Comparison of ENCODE assay signal across 15 cellular contexts in genomic region chr15:51103330-51103729, GRCh38. TPM values are rescaled to one million over a fixed set of nuclear protein-coding genes. Genes with fewer than 3 reads are reported as not detected.
DNase-seq lines count a peak whose midpoint lies in the region; ATAC-seq and TF ChIP-seq lines count a peak whose summit lies in the region.
"Had no signal": no experiment of that assay in that cellular context is flagged by ENCODE, and none has a peak within 500 bp of the region (broad histone marks: within the 10 kb centered on the region; RNA-seq: fewer than 3 reads in every experiment).

No MANE protein-coding gene starts in this region.

- H3K27me3 ChIP-seq in ACC112 (ENCODE audit: insufficient read depth, low read length) (no peaks in the 10 kb centered on the region), esophagus squamous epithelium (no peaks in the 10 kb centered on the region), MG63 (no peaks in the 10 kb centered on the region)
- H3K27me3 ChIP-seq: thyroid gland had no signal

- no peak overlapping the region for H3K4me3 Mint-ChIP-seq in activated CD4-positive, alpha-beta T cell treated with anti-CD3 and anti-CD28 coated beads, Interleukin-2, amount 10 ng/mL, durations not matched to agents 7 days and 5 days
- H3K4me3 Mint-ChIP-seq: effector memory CD8-positive, alpha-beta T cell had no signal

- TF ChIP-seq CTCF in esophagus squamous epithelium (IDR thresholded peaks at IDR 0.05) (no peak), omental fat pad (IDR thresholded peaks at IDR 0.05) (no peak)

- 53 to 70% methylated on average over 1 of the region's 1 CpG for WGBS in esophagus squamous epithelium, 2 donors

- H3K9me3 ChIP-seq in esophagus squamous epithelium (no peaks in the 10 kb centered on the region), MG63 (no peaks in the 10 kb centered on the region)
- H3K9me3 ChIP-seq: heart right ventricle, SJSA1, thyroid gland had no signal

- peak overlapping the region; percentile 58 for H3K27ac ChIP-seq in ACC112 (ENCODE audit: low read depth, low read length)
- peak overlapping the region in 3 of 4 donors; percentile 36 to 78 (median 66) for H3K27ac ChIP-seq in esophagus squamous epithelium
- H3K27ac ChIP-seq: SJSA1, thyroid gland had no signal

- no peak for TF ChIP-seq POLR2A in esophagus squamous epithelium (IDR thresholded peaks at IDR 0.05)

- no peak overlapping the region for H3K27ac Mint-ChIP-seq in activated CD4-positive, alpha-beta T cell treated with anti-CD3 and anti-CD28 coated beads, Interleukin-2, amount 10 ng/mL, durations not matched to agents 7 days and 5 days
- H3K27ac Mint-ChIP-seq: effector memory CD8-positive, alpha-beta T cell had no signal

- H3K79me2 ChIP-seq in ACC112 (ENCODE audit: control insufficient read depth, insufficient read depth, low read length, unreplicated experiment), result no peaks in the 10 kb centered on the region

- peaks cover 54% of the 10 kb centered on the region for H3K27me3 Mint-ChIP-seq in activated CD4-positive, alpha-beta T cell treated with anti-CD3 and anti-CD28 coated beads, Interleukin-2, amount 10 ng/mL, durations not matched to agents 7 days and 5 days

- H3K4me3 ChIP-seq in ACC112 (ENCODE audit: low read depth, low read length) (peak overlapping the region; percentile 67), esophagus squamous epithelium (no peak overlapping the region), MG63 (no peak overlapping the region)
- H3K4me3 ChIP-seq: heart right ventricle, SJSA1, thyroid gland had no signal

- CTCF ChIA-PET in activated CD4-positive, alpha-beta T cell treated with anti-CD3 and anti-CD28 coated beads, Interleukin-2, amount 10 ng/mL, durations not matched to agents 7 days and 5 days (lab: Charles Lee), result no interaction called here

- H3K4me1 ChIP-seq in ACC112 (ENCODE audit: control insufficient read depth, insufficient read depth, low read length, unreplicated experiment), result peaks cover 35% of the 10 kb centered on the region
- peaks cover 0 to 53% (median 10%) of the 10 kb centered on the region in 3 donors for H3K4me1 ChIP-seq in esophagus squamous epithelium
- H3K4me1 ChIP-seq: SJSA1 had no signal

- no peaks in the 10 kb centered on the region for H3K36me3 Mint-ChIP-seq in activated CD4-positive, alpha-beta T cell treated with anti-CD3 and anti-CD28 coated beads, Interleukin-2, amount 10 ng/mL, durations not matched to agents 7 days and 5 days (ENCODE audit: low read depth)

- H3K9me3 Mint-ChIP-seq in activated CD4-positive, alpha-beta T cell treated with anti-CD3 and anti-CD28 coated beads, Interleukin-2, amount 10 ng/mL, durations not matched to agents 7 days and 5 days, result no peaks in the 10 kb centered on the region
- H3K9me3 Mint-ChIP-seq: effector memory CD8-positive, alpha-beta T cell had no signal

- peak; percentile 90 for ATAC-seq in omental fat pad (ENCODE audit: low FRiP score)
- ATAC-seq in HG02678 (IDR thresholded peaks at IDR 0.05; ENCODE audit: unreplicated experiment), result no peak
- ATAC-seq in HG02571 (IDR thresholded peaks at IDR 0.05; ENCODE audit: unreplicated experiment), result no peak
- ATAC-seq: effector memory CD8-positive, alpha-beta T cell; left colon had no signal

- peak; percentile 79 for DNase-seq in LHCN-M2 (ENCODE audit: low read depth)
- no peak for DNase-seq in esophagus squamous epithelium (lab: John Stamatoyannopoulos, UW)
- no peak for DNase-seq in omental fat pad (ENCODE audit: low spot score)
- DNase-seq in activated CD4-positive, alpha-beta T cell treated with anti-CD3 and anti-CD28 coated beads, Interleukin-2, amount 10 ng/mL, durations not matched to agents 7 days and 5 days, result no peak
- no peak for DNase-seq in MG63
- DNase-seq: effector memory CD8-positive, alpha-beta T cell; heart right ventricle; left colon; NCI-H1105; NCI-H345; thyroid gland had no signal

- POLR2A ChIA-PET in activated CD4-positive, alpha-beta T cell treated with anti-CD3 and anti-CD28 coated beads, Interleukin-2, amount 10 ng/mL, durations not matched to agents 7 days and 5 days (lab: Charles Lee), result no interaction called here

- H2AFZ ChIP-seq in ACC112 (ENCODE audit: low read length, unreplicated experiment), result no peak overlapping the region

- H3K4me1 Mint-ChIP-seq in activated CD4-positive, alpha-beta T cell treated with anti-CD3 and anti-CD28 coated beads, Interleukin-2, amount 10 ng/mL, durations not matched to agents 7 days and 5 days, result no peaks in the 10 kb centered on the region

- intact Hi-C loops in esophagus squamous epithelium (cut with DNase I), result no loop called here

- H3K36me3 ChIP-seq in ACC112 (ENCODE audit: insufficient read depth, low read length) (no peaks in the 10 kb centered on the region), esophagus squamous epithelium (no peaks in the 10 kb centered on the region), MG63 (no peaks in the 10 kb centered on the region)
- H3K36me3 ChIP-seq: heart right ventricle, SJSA1, thyroid gland had no signal

RNA-seq across cellular contexts. Expression of gene TNFAIP8L3, which starts 8.6 kb away (rescaled TPM):
- total RNA-seq in LHCN-M2 (2014; rRNA removed), result 141 and 162 TPM in 2 replicates
- polyA plus RNA-seq in LHCN-M2 (2012), result 18.4 TPM
- total RNA-seq in esophagus squamous epithelium, result 10 to 100 TPM in 2 of 4 donors, 1 to 10 TPM in 2; 3.7 to 13.1 (median 8.1) TPM
- total RNA-seq in omental fat pad, result 10 to 100 TPM in 1 of 4 donors, 1 to 10 TPM in 3; 3.5 to 21.7 (median 7.0) TPM
- not detected for total RNA-seq in activated CD4-positive, alpha-beta T cell treated with anti-CD3 and anti-CD28 coated beads, Interleukin-2, amount 10 ng/mL, durations not matched to agents 7 days and 5 days
- 2.4 and 4.8 TPM in 2 replicates for total RNA-seq in MG63 (2014; rRNA removed; shearing (Covaris generic); ENCODE audit: low replicate concordance)
- total RNA-seq: SJSA1 had no signal
